1 cellular context compared by ENCODE assay signal in the genomic region with DNA sequence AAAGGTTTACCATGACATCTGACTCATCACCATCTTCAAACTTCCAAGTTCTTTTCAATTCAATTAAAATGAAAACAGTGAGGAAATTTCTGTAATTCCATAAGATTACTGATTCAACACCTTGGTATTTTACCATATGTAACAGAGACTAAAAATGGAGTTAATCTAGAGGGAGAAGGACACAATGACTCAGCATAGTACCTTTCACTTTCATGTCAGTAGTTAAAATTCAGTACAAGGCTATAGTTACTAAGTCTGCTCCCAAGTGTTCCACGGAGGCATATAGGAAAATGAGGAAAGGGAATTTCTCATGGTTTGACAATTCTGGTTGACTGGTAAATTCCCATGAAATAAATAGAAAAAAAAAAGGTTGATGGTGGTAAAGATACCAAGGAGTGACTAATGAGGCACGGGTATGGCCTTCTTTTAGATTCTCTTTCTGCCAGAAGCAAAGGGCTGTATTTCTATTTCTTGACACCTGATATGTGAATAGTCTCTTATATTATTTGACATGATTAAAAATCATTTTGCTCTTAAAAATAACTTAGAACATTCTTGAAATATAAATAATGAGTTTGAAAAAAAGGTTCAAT.
A peak's percentile ranks its signal among the peaks of the same experiment; 100 is the strongest.
TF ChIP-seq lines count a peak whose summit lies in the region.

No MANE protein-coding gene starts in this region.

TF ChIP-seq in GM12878, 131 proteins besides CTCF, POLR2A, EP300 and RAD21 (continued from another document):
- TF ChIP-seq, protein P1, sequence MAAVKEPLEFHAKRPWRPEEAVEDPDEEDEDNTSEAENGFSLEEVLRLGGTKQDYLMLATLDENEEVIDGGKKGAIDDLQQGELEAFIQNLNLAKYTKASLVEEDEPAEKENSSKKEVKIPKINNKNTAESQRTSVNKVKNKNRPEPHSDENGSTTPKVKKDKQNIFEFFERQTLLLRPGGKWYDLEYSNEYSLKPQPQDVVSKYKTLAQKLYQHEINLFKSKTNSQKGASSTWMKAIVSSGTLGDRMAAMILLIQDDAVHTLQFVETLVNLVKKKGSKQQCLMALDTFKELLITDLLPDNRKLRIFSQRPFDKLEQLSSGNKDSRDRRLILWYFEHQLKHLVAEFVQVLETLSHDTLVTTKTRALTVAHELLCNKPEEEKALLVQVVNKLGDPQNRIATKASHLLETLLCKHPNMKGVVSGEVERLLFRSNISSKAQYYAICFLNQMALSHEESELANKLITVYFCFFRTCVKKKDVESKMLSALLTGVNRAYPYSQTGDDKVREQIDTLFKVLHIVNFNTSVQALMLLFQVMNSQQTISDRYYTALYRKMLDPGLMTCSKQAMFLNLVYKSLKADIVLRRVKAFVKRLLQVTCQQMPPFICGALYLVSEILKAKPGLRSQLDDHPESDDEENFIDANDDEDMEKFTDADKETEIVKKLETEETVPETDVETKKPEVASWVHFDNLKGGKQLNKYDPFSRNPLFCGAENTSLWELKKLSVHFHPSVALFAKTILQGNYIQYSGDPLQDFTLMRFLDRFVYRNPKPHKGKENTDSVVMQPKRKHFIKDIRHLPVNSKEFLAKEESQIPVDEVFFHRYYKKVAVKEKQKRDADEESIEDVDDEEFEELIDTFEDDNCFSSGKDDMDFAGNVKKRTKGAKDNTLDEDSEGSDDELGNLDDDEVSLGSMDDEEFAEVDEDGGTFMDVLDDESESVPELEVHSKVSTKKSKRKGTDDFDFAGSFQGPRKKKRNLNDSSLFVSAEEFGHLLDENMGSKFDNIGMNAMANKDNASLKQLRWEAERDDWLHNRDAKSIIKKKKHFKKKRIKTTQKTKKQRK (IDR thresholded peaks at IDR 0.05; ENCODE audit: low read depth, low read length): no peak
- TF ChIP-seq SREBF1 (IDR thresholded peaks at IDR 0.05; ENCODE audit: low read length) (no peak), BACH1 (IDR thresholded peaks at IDR 0.05; ENCODE audit: borderline replicate concordance) (0 out of 2 replicates have a peak, but pooled peaks have one; percentile 29)
- TF ChIP-seq, protein P2, sequence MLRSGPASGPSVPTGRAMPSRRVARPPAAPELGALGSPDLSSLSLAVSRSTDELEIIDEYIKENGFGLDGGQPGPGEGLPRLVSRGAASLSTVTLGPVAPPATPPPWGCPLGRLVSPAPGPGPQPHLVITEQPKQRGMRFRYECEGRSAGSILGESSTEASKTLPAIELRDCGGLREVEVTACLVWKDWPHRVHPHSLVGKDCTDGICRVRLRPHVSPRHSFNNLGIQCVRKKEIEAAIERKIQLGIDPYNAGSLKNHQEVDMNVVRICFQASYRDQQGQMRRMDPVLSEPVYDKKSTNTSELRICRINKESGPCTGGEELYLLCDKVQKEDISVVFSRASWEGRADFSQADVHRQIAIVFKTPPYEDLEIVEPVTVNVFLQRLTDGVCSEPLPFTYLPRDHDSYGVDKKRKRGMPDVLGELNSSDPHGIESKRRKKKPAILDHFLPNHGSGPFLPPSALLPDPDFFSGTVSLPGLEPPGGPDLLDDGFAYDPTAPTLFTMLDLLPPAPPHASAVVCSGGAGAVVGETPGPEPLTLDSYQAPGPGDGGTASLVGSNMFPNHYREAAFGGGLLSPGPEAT (IDR thresholded peaks at IDR 0.05; ENCODE audit: low read depth): peak; percentile 42; the same call in 1 of the 2 replicates
